Comparison of ENCODE assay signal across 16 cellular contexts in genomic region chr6:53746442-53747103, GRCh38. TPM values are rescaled to one million over a fixed set of nuclear protein-coding genes. Genes with fewer than 3 reads are reported as not detected.
DNase-seq lines count a peak whose midpoint lies in the region; TF ChIP-seq lines count a peak whose summit lies in the region.
"Had no signal": no experiment of that assay in that cellular context is flagged by ENCODE, and none has a peak within 500 bp of the region (broad histone marks: within the 10 kb centered on the region; RNA-seq: fewer than 3 reads in every experiment).

No MANE protein-coding gene starts in this region.

- H3K4me1 Mint-ChIP-seq in neural progenitor cell = no peaks in the 10 kb centered on the region

- H3K9ac ChIP-seq in neural progenitor cell = no peak overlapping the region
- H3K9ac ChIP-seq: BLaER1 treated with 17β-estradiol and CSF1 and Interleukin-3, amounts not matched to agents 10 nM and 100 nM had no signal

- POLR2A ChIA-PET in RWPE1 (lab: Yijun Ruan, JAX; ENCODE audit: low non-redundant PET) = no interaction called here

- H3K27ac Mint-ChIP-seq in neural progenitor cell = no peak overlapping the region
- H3K27ac Mint-ChIP-seq: activated T-cell treated with anti-CD3 and anti-CD28 coated beads, Interleukin-2, amount 50 U/mL, for 72 hours; T-helper 17 cell had no signal

- no peaks in the 10 kb centered on the region for H3F3A ChIP-seq in neural progenitor cell (ENCODE audit: low read depth)

- intact Hi-C loops in posterior cingulate gyrus (cut with DNase I) = no loop called here

- H3K9me3 ChIP-seq in neural progenitor cell (ENCODE audit: low read depth) = no peaks in the 10 kb centered on the region
- H3K9me3 ChIP-seq in Peyer's patch = no peaks in the 10 kb centered on the region
- H3K9me3 ChIP-seq: BLaER1 treated with 17β-estradiol and CSF1 and Interleukin-3, amounts not matched to agents 10 nM and 100 nM had no signal

- H3K4me1 ChIP-seq in neural progenitor cell (peaks cover 4% of the 10 kb centered on the region), Peyer's patch (no peaks in the 10 kb centered on the region)

- H3K36me3 Mint-ChIP-seq in neural progenitor cell = no peaks in the 10 kb centered on the region

- no peak overlapping the region for H3K4me3 Mint-ChIP-seq in neural progenitor cell
- H3K4me3 Mint-ChIP-seq: activated T-cell treated with anti-CD3 and anti-CD28 coated beads, Interleukin-2, amount 50 U/mL, for 72 hours; T-helper 17 cell had no signal

- H3K79me2 ChIP-seq in neural progenitor cell (ENCODE audit: low read depth) = no peaks in the 10 kb centered on the region

- H3K27ac ChIP-seq in RWPE1 (no peak overlapping the region), neural progenitor cell (no peak overlapping the region), Peyer's patch (no peak overlapping the region)
- H3K27ac ChIP-seq: BLaER1 treated with 17β-estradiol and CSF1 and Interleukin-3, amounts not matched to agents 10 nM and 100 nM had no signal

- DNase-seq in ELF-1 (ENCODE audit: low read depth, low spot score) (peak; percentile 20), NCI-H146 (lab: John Stamatoyannopoulos, UW) (peak; percentile 9), RWPE1 (ENCODE audit: low spot score) (peak; percentile 75), neural progenitor cell (ENCODE audit: low spot score) (peak; percentile 10), DMS114 treated with DMSO at 0.1 percent for 48 hours (lab: John Stamatoyannopoulos, UW; ENCODE audit: unreplicated experiment) (no peak), Peyer's patch (no peak), posterior cingulate gyrus (no peak)
- DNase-seq: activated CD4-positive, alpha-beta T cell treated with anti-CD3 and anti-CD28 coated beads for 4 hours; activated T-cell treated with anti-CD3 and anti-CD28 coated beads, Interleukin-2, amount 50 U/mL, for 72 hours; erythroblast; hippocampal formation; NCI-H187 treated with DMSO at 0.1 percent for 48 hours; right cardiac atrium; stimulated activated CD4-positive, alpha-beta T cell treated with anti-CD3 and anti-CD28 coated beads, Interleukin-2, amount 100 ng/mL, for 48 hours; T-helper 17 cell had no signal

- no peaks in the 10 kb centered on the region for H3K9me3 Mint-ChIP-seq in neural progenitor cell
- H3K9me3 Mint-ChIP-seq: activated T-cell treated with anti-CD3 and anti-CD28 coated beads, Interleukin-2, amount 50 U/mL, for 72 hours had no signal

- TF ChIP-seq CTCF in RWPE1 (conservative IDR thresholded peaks at IDR 0.05; ENCODE audit: low read depth) = no peak
- no peak for TF ChIP-seq CTCF in neural progenitor cell (IDR thresholded peaks at IDR 0.05)
- no peak for TF ChIP-seq CTCF in Peyer's patch (IDR thresholded peaks at IDR 0.05)

- H4K20me1 ChIP-seq in neural progenitor cell (ENCODE audit: low read depth) = no peaks in the 10 kb centered on the region
- H4K20me1 ChIP-seq: BLaER1 treated with 17β-estradiol and CSF1 and Interleukin-3, amounts not matched to agents 10 nM and 100 nM had no signal

- no peak overlapping the region for H3K4me3 ChIP-seq in neural progenitor cell
- H3K4me3 ChIP-seq in Peyer's patch = no peak overlapping the region
- H3K4me3 ChIP-seq: BLaER1 treated with 17β-estradiol and CSF1 and Interleukin-3, amounts not matched to agents 10 nM and 100 nM had no signal

- CTCF ChIA-PET in RWPE1 (lab: Yijun Ruan, JAX) = no interaction called here

- no peaks in the 10 kb centered on the region for H3K27me3 Mint-ChIP-seq in neural progenitor cell (ENCODE audit: insufficient read depth, low read depth)
- H3K27me3 Mint-ChIP-seq: T-helper 17 cell had no signal

- H3K36me3 ChIP-seq in neural progenitor cell = no peaks in the 10 kb centered on the region
- H3K36me3 ChIP-seq in Peyer's patch = no peaks in the 10 kb centered on the region
- H3K36me3 ChIP-seq: BLaER1 treated with 17β-estradiol and CSF1 and Interleukin-3, amounts not matched to agents 10 nM and 100 nM had no signal

- H3K4me2 ChIP-seq in neural progenitor cell = no peak overlapping the region
- H3K4me2 ChIP-seq: BLaER1 treated with 17β-estradiol and CSF1 and Interleukin-3, amounts not matched to agents 10 nM and 100 nM had no signal

- H2AFZ ChIP-seq in neural progenitor cell (replicated peaks) = no peak overlapping the region

- no peak for TF ChIP-seq POLR2A in Peyer's patch (IDR thresholded peaks at IDR 0.05)

- no peaks in the 10 kb centered on the region for H3K27me3 ChIP-seq in neural progenitor cell
- H3K27me3 ChIP-seq in Peyer's patch = no peaks in the 10 kb centered on the region
- H3K27me3 ChIP-seq: BLaER1 treated with 17β-estradiol and CSF1 and Interleukin-3, amounts not matched to agents 10 nM and 100 nM had no signal

RNA-seq across cellular contexts. Expression of gene LRRC1, which starts 48.2 kb away (rescaled TPM):
- total RNA-seq in neural progenitor cell (ENCODE audit: low replicate concordance) (12.2 and 14.0 TPM in 2 replicates), Peyer's patch (10 to 100 TPM; 37.1 to 63.6 (median 49.8) TPM)

Comparison
In these comparisons a context has a peak if more than half of its experiments do, and no peak if none do; other contexts are left out.
1. DNase-seq: peak in ELF-1 (single experiment), NCI-H146 (single experiment), RWPE1 (single experiment) and neural progenitor cell (single experiment); none in DMS114 treated with DMSO at 0.1 percent for 48 hours (single experiment), Peyer's patch (0 of 3) and posterior cingulate gyrus (0 of 10).